10 cellular contexts compared by ENCODE assay signal in genomic region chr9:131657456-131657855, GRCh38.
A peak's percentile ranks its signal among the peaks of the same experiment; 100 is the strongest.
DNase-seq lines count a peak whose midpoint lies in the region; TF ChIP-seq lines count a peak whose summit lies in the region.
"Had no signal": no experiment of that assay in that cellular context is flagged by ENCODE, and none has a peak within 500 bp of the region (broad histone marks: within the 10 kb centered on the region; RNA-seq: fewer than 3 reads in every experiment).

No MANE protein-coding gene starts in this region.

- peak overlapping the region; percentile 99 for H3K27ac Mint-ChIP-seq in activated naive CD4-positive, alpha-beta T cell treated with anti-CD3 and anti-CD28 coated beads, Interleukin-2, amount 50 U/mL, for 24 hours

- H3K27me3 Mint-ChIP-seq in activated naive CD4-positive, alpha-beta T cell treated with anti-CD3 and anti-CD28 coated beads, Interleukin-2, amount 50 U/mL, for 24 hours: no peaks in the 10 kb centered on the region
- H3K27me3 Mint-ChIP-seq: progenitor cell of endocrine pancreas had no signal

- intact Hi-C loops in tibial artery (cut with DNase I; ENCODE audit: low total_unique reads): no loop called here

- H3K4me1 ChIP-seq in hepatocyte (ENCODE audit: insufficient read depth) (peaks cover 42% of the 10 kb centered on the region), tibial artery (peaks cover 0 to 73% (median 29%) of the 10 kb centered on the region in 4 donors)

- peaks cover 84% of the 10 kb centered on the region for H3K4me1 Mint-ChIP-seq in activated naive CD4-positive, alpha-beta T cell treated with anti-CD3 and anti-CD28 coated beads, Interleukin-2, amount 50 U/mL, for 24 hours

- H3K27me3 ChIP-seq in hepatocyte (no peaks in the 10 kb centered on the region), tibial artery (no peaks in the 10 kb centered on the region)

- peaks cover 4% of the 10 kb centered on the region for H4K20me1 ChIP-seq in hepatocyte (ENCODE audit: insufficient read depth, poor library complexity, severe bottlenecking)

- H3K4me3 ChIP-seq in hepatocyte: no peak overlapping the region
- H3K4me3 ChIP-seq in tibial artery: no peak overlapping the region

- 86% methylated on average over 8 of the region's 8 CpGs for WGBS in hepatocyte (ENCODE audit: low lambda C conversion rate, missing lambda C conversion rate)

- H3K36me3 ChIP-seq in hepatocyte (replicated peaks; ENCODE audit: insufficient read depth, low read depth) (no peaks in the 10 kb centered on the region), tibial artery (no peaks in the 10 kb centered on the region)

- no peak overlapping the region for H2AFZ ChIP-seq in hepatocyte

- H3K9me3 ChIP-seq in hepatocyte (ENCODE audit: low read depth) (no peaks in the 10 kb centered on the region), tibial artery (no peaks in the 10 kb centered on the region)

- H3K9me2 ChIP-seq in hepatocyte (replicated peaks; ENCODE audit: insufficient read depth): no peaks in the 10 kb centered on the region

- peak overlapping the region; percentile 28; the same call in 1 of the 2 replicates for H3K27ac ChIP-seq in VCaP
- peak overlapping the region; percentile 80 for H3K27ac ChIP-seq in hepatocyte
- peak overlapping the region; percentile 61 to 67 for H3K27ac ChIP-seq in tibial artery

- H3K9me3 Mint-ChIP-seq in activated naive CD4-positive, alpha-beta T cell treated with anti-CD3 and anti-CD28 coated beads, Interleukin-2, amount 50 U/mL, for 24 hours: no peaks in the 10 kb centered on the region

- in situ Hi-C loops in GM13976 (cut with MboI; ENCODE audit: low sequenced_read_pairs, unreplicated experiment): no loop called here

- peaks cover 5% of the 10 kb centered on the region for H3K36me3 Mint-ChIP-seq in activated naive CD4-positive, alpha-beta T cell treated with anti-CD3 and anti-CD28 coated beads, Interleukin-2, amount 50 U/mL, for 24 hours

- TF ChIP-seq CTCF in VCaP (conservative IDR thresholded peaks at IDR 0.05) (no peak), hepatocyte (IDR thresholded peaks at IDR 0.05; ENCODE audit: poor library complexity) (no peak), tibial artery (IDR thresholded peaks at IDR 0.05) (no peak), GM13976 (IDR thresholded peaks at IDR 0.05; ENCODE audit: borderline replicate concordance, control extremely low read depth, extremely low read depth, insufficient read depth, missing control alignments) (no peak)

- H3K4me2 ChIP-seq in hepatocyte: peak overlapping the region; percentile 31

- no peak overlapping the region for H3K4me3 Mint-ChIP-seq in activated naive CD4-positive, alpha-beta T cell treated with anti-CD3 and anti-CD28 coated beads, Interleukin-2, amount 50 U/mL, for 24 hours

- no peak for DNase-seq in activated naive CD4-positive, alpha-beta T cell (lab: John Stamatoyannopoulos, UW)
- DNase-seq in hepatocyte (ENCODE audit: low spot score) (no peak), tibial artery (no peak), amniotic stem cell (lab: John Stamatoyannopoulos, UW) (no peak), GM13976 (ENCODE audit: low spot score) (no peak), CD1c-positive myeloid dendritic cell (ENCODE audit: extremely low spot score) (no peak)
- DNase-seq: islet precursor cell had no signal

- peaks cover 82% of the 10 kb centered on the region for H3K79me2 ChIP-seq in hepatocyte

Comparison
In these comparisons a context has a peak if more than half of its experiments do, and no peak if none do; other contexts are left out.
1. H3K27ac ChIP-seq: peak in every context shown above with its lines; median percentile 80 in hepatocyte; 64 in tibial artery; 28 in VCaP.